In the genomic region with DNA sequence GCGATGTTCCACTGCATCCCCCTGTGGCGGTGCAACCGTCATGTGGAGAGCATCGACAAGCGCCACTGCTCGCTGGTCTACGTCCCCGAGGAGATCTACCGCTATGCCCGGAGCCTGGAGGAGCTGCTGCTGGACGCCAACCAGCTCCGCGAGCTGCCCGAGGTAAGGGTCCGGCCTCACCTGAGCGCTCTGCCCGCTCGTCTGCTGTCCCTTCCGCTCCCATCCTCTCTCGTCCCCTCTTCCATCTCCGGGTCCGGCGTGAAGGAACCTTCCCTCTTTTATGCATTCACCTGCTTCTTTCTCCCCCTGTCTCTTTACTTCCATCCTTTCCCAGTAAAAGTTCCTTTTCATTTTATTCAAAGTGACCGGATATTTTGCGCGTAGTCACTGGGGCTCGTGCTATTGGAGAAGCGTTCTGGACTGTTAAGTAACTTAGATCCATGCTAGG, we compare ENCODE assay signal across 1 cellular context.
TF ChIP-seq lines count a peak whose summit lies in the region.

No MANE protein-coding gene starts in this region.

TF ChIP-seq in SK-N-SH, 30 proteins besides CTCF, POLR2A, EP300 and RAD21 (continued from another document):
- TF ChIP-seq ZBTB33 (IDR thresholded peaks at IDR 0.05; ENCODE audit: borderline replicate concordance, low read depth), result no peak
- no peak for TF ChIP-seq SIN3A (IDR thresholded peaks at IDR 0.05; ENCODE audit: borderline replicate concordance, low read depth, low read length)
